Comparison of ENCODE assay signal across 10 cellular contexts in genomic region chr12:663293-663871, GRCh38. TPM values are rescaled to one million over a fixed set of nuclear protein-coding genes. Genes with fewer than 3 reads are reported as not detected.
DNase-seq lines count a peak whose midpoint lies in the region; ATAC-seq and TF ChIP-seq lines count a peak whose summit lies in the region.
"Had no signal": no experiment of that assay in that cellular context is flagged by ENCODE, and none has a peak within 500 bp of the region (broad histone marks: within the 10 kb centered on the region; RNA-seq: fewer than 3 reads in every experiment).

Gene NINJ2 (minus strand): TSS chr12:663445. CDS start chr12:663360, 85 bp downstream.

- peaks cover 21% of the 10 kb centered on the region for H3K27me3 ChIP-seq in DND-41 (ENCODE audit: insufficient read depth, low read length, poor library complexity)
- no peaks in the 10 kb centered on the region for H3K27me3 ChIP-seq in gastroesophageal sphincter
- H3K27me3 ChIP-seq: cardiac muscle cell had no signal

- H3K36me3 Mint-ChIP-seq in T-helper 2 cell treated with Interferon-gamma antibody and Interleukin-4, amounts not matched to agents 5 μg/mL and 100 μg/mL, for 36 hours (ENCODE audit: low read depth): no peaks in the 10 kb centered on the region

- H3K27ac ChIP-seq in DND-41 (ENCODE audit: low read length): no peak within 1 kb of the TSS
- H3K27ac ChIP-seq in gastroesophageal sphincter: peak within 1 kb of the TSS in 3 of 4 donors; percentile 51 to 65 (median 64)
- H3K27ac ChIP-seq: cardiac muscle cell had no signal

- H3K4me2 ChIP-seq in DND-41 (ENCODE audit: insufficient read depth, low read length): no peak within 1 kb of the TSS

- no peak within 1 kb of the TSS for H2AFZ ChIP-seq in DND-41 (ENCODE audit: low read depth, low read length)

- no peaks in the 10 kb centered on the region for H3K79me2 ChIP-seq in DND-41 (ENCODE audit: insufficient read depth, low read length)

- peaks cover 5% of the 10 kb centered on the region for H3K27me3 Mint-ChIP-seq in T-helper 2 cell treated with Interferon-gamma antibody and Interleukin-4, amounts not matched to agents 5 μg/mL and 100 μg/mL, for 36 hours (ENCODE audit: low read depth)

- DNase-seq in DND-41: peak; percentile 34
- DNase-seq in T-helper 2 cell treated with Interferon-gamma antibody and Interleukin-4, amounts not matched to agents 5 μg/mL and 100 μg/mL, for 36 hours (ENCODE audit: low spot score): no peak
- DNase-seq in putamen (ENCODE audit: low spot score): peak; percentile 58
- DNase-seq in stimulated activated naive CD4-positive, alpha-beta T cell treated with Interleukin-2 at 50 U/mL for 16 hours (lab: John Stamatoyannopoulos, UW): no peak
- DNase-seq in effector CD8-positive, alpha-beta T cell (lab: John Stamatoyannopoulos, UW): no peak
- DNase-seq in GM19238 (ENCODE audit: insufficient read length, low spot score): no peak
- no peak for DNase-seq in GDM1 (lab: John Stamatoyannopoulos, UW)
- DNase-seq: NCI-H526 had no signal

- H3K4me1 ChIP-seq in DND-41 (ENCODE audit: insufficient read depth, low read length) (peaks cover 5% of the 10 kb centered on the region; the same call in 1 of the 2 replicates), gastroesophageal sphincter (peaks cover 0 to 20% (median 0%) of the 10 kb centered on the region in 3 donors)

- TF ChIP-seq EP300 in gastroesophageal sphincter (IDR thresholded peaks at IDR 0.05): no peak

- H3K4me3 ChIP-seq in DND-41 (ENCODE audit: low read depth in 1 of 2, low read length in 2 of 2) (no peak within 1 kb of the TSS), gastroesophageal sphincter (peak within 1 kb of the TSS in 1 of 2 donors; percentile 25)
- H3K4me3 ChIP-seq: cardiac muscle cell had no signal

- no peak for TF ChIP-seq POLR2A in gastroesophageal sphincter (IDR thresholded peaks at IDR 0.05)

- peak within 1 kb of the TSS; percentile 69 for H3K4me3 Mint-ChIP-seq in T-helper 2 cell treated with Interferon-gamma antibody and Interleukin-4, amounts not matched to agents 5 μg/mL and 100 μg/mL, for 36 hours

- no peaks in the 10 kb centered on the region for H4K20me1 ChIP-seq in DND-41 (ENCODE audit: insufficient read depth, low read length)

- H3K4me1 Mint-ChIP-seq in T-helper 2 cell treated with Interferon-gamma antibody and Interleukin-4, amounts not matched to agents 5 μg/mL and 100 μg/mL, for 36 hours (ENCODE audit: low read depth): peaks cover 35% of the 10 kb centered on the region

- H3K36me3 ChIP-seq in DND-41 (ENCODE audit: insufficient read depth, low read length): no peaks in the 10 kb centered on the region
- no peaks in the 10 kb centered on the region for H3K36me3 ChIP-seq in gastroesophageal sphincter
- H3K36me3 ChIP-seq: cardiac muscle cell had no signal

- H3K9ac ChIP-seq in DND-41 (ENCODE audit: low read depth, low read length): no peak within 1 kb of the TSS

- no peak for TF ChIP-seq CTCF in DND-41 (IDR thresholded peaks at IDR 0.05; ENCODE audit: borderline replicate concordance, extremely low read depth, low read length, poor library complexity, severe bottlenecking)
- no peak for TF ChIP-seq CTCF in gastroesophageal sphincter (IDR thresholded peaks at IDR 0.05)

- 57 to 58% methylated on average over 6 to 14 of the region's 17 CpGs for WGBS in gastroesophageal sphincter (ENCODE audit: low coverage in 1 of 2), 2 donors

- H3K27ac Mint-ChIP-seq in T-helper 2 cell treated with Interferon-gamma antibody and Interleukin-4, amounts not matched to agents 5 μg/mL and 100 μg/mL, for 36 hours: peak within 1 kb of the TSS; percentile 75

- H3K9me3 Mint-ChIP-seq in T-helper 2 cell treated with Interferon-gamma antibody and Interleukin-4, amounts not matched to agents 5 μg/mL and 100 μg/mL, for 36 hours: no peaks in the 10 kb centered on the region

- ATAC-seq in DND-41 (ENCODE audit: insufficient read depth, low read depth) (peak; percentile 77), gastroesophageal sphincter (peak; percentile 16)

- H3K9me3 ChIP-seq in DND-41 (ENCODE audit: insufficient read depth, low read length, severe bottlenecking): no peaks in the 10 kb centered on the region
- no peaks in the 10 kb centered on the region for H3K9me3 ChIP-seq in gastroesophageal sphincter

RNA-seq across cellular contexts. Expression of gene NINJ2, which starts in this region (rescaled TPM):
- 1 to 10 TPM in 3 of 4 donors, under 1 TPM in 1; 0.78 to 9.0 (median 5.2) TPM for total RNA-seq in gastroesophageal sphincter
- total RNA-seq: cardiac muscle cell had no signal

Comparison
In these comparisons a context has a peak if more than half of its experiments do, and no peak if none do; other contexts are left out.
1. DNase-seq: peak in DND-41 (single experiment) and putamen (single experiment); none in T-helper 2 cell treated with Interferon-gamma antibody and Interleukin-4, amounts not matched to agents 5 μg/mL and 100 μg/mL, for 36 hours (single experiment), stimulated activated naive CD4-positive, alpha-beta T cell treated with Interleukin-2 at 50 U/mL for 16 hours (single experiment), effector CD8-positive, alpha-beta T cell (single experiment), GM19238 (single experiment) and GDM1 (single experiment).